Comparison of ENCODE assay signal across 15 cellular contexts in genomic region chr1:201537028-201537427, GRCh38. TPM values are rescaled to one million over a fixed set of nuclear protein-coding genes. Genes with fewer than 3 reads are reported as not detected.
DNase-seq lines count a peak whose midpoint lies in the region; ATAC-seq and TF ChIP-seq lines count a peak whose summit lies in the region.
"Had no signal": no experiment of that assay in that cellular context is flagged by ENCODE, and none has a peak within 500 bp of the region (broad histone marks: within the 10 kb centered on the region; RNA-seq: fewer than 3 reads in every experiment).

No MANE protein-coding gene starts in this region.

- no peaks in the 10 kb centered on the region for H4K20me1 ChIP-seq in BLaER1

- H3K4me1 ChIP-seq in BLaER1 (peaks cover 91% of the 10 kb centered on the region), adipocyte (ENCODE audit: control insufficient read depth, insufficient read depth, low read length) (peaks cover 74% of the 10 kb centered on the region), stomach (peaks cover 29 to 64% (median 38%) of the 10 kb centered on the region in 4 donors)

- H3K4me3 ChIP-seq in BLaER1: no peak overlapping the region
- peak overlapping the region; percentile 71 for H3K4me3 ChIP-seq in adipocyte (ENCODE audit: low read length)
- H3K4me3 ChIP-seq in stomach: no peak overlapping the region

- no peak overlapping the region for H3K27ac Mint-ChIP-seq in activated T-helper 17 cell treated with anti-CD3 and anti-CD28 coated beads, Interleukin-2, amount 50 U/mL, for 72 hours
- H3K27ac Mint-ChIP-seq: activated naive CD8-positive, alpha-beta T cell; naive thymus-derived CD8-positive, alpha-beta T cell; stimulated activated naive B cell treated with anti-CD40 and anti-IgM and Interleukin-4, amounts not matched to agents 10 μg/mL and 1 μg/mL and 100 μg/mL, for 72 hours; T-helper 1 cell treated with Interleukin-12 subunit alpha and Interleukin-12 subunit beta and Interleukin-4 antibody, amounts not matched to agents 30 μg/mL and 1 μg/mL, for 36 hours had no signal

- TF ChIP-seq POLR2A in stomach (IDR thresholded peaks at IDR 0.05): no peak

- H3K36me3 ChIP-seq in BLaER1 (no peaks in the 10 kb centered on the region), adipocyte (ENCODE audit: control insufficient read depth, insufficient read depth, low read length, severe bottlenecking) (no peaks in the 10 kb centered on the region), stomach (no peaks in the 10 kb centered on the region)

- peaks cover 5% of the 10 kb centered on the region for H3K4me1 Mint-ChIP-seq in activated T-helper 17 cell treated with anti-CD3 and anti-CD28 coated beads, Interleukin-2, amount 50 U/mL, for 72 hours

- H3K9ac ChIP-seq in BLaER1: no peak overlapping the region
- H3K9ac ChIP-seq in adipocyte (ENCODE audit: low read length): peak overlapping the region; percentile 77

- peaks cover 38% of the 10 kb centered on the region for H3K27me3 ChIP-seq in BLaER1
- H3K27me3 ChIP-seq in adipocyte (replicated peaks; ENCODE audit: control insufficient read depth, insufficient read depth, low read length): no peaks in the 10 kb centered on the region
- H3K27me3 ChIP-seq in stomach: peaks cover 0 to 45% (median 23%) of the 10 kb centered on the region in 3 donors

- intact Hi-C loops in stomach (cut with DNase I; ENCODE audit: low total_unique reads): no loop called here

- DNase-seq in adipocyte (ENCODE audit: low read depth): peak; percentile 57
- DNase-seq in islet precursor cell: peak; percentile 27
- DNase-seq in stomach: no peak
- no peak for DNase-seq in NCI-H345 treated with DMSO at 0.1 percent for 48 hours (lab: John Stamatoyannopoulos, UW; ENCODE audit: unreplicated experiment)
- no peak for DNase-seq in RKO (ENCODE audit: low spot score)
- no peak for DNase-seq in NCI-H2029 (lab: John Stamatoyannopoulos, UW)
- DNase-seq: cerebellar nuclear complex; DMS79; naive thymus-derived CD8-positive, alpha-beta T cell; NCI-H524; stimulated activated naive B cell treated with anti-CD40 and anti-IgM and Interleukin-4, amounts not matched to agents 10 μg/mL and 1 μg/mL and 100 μg/mL, for 72 hours had no signal

- peaks cover 12% of the 10 kb centered on the region for H3K36me3 Mint-ChIP-seq in activated T-helper 17 cell treated with anti-CD3 and anti-CD28 coated beads, Interleukin-2, amount 50 U/mL, for 72 hours (ENCODE audit: low read depth)

- no peak for TF ChIP-seq EP300 in stomach (IDR thresholded peaks at IDR 0.05)

- H3K9me3 ChIP-seq in BLaER1: no peaks in the 10 kb centered on the region
- no peaks in the 10 kb centered on the region for H3K9me3 ChIP-seq in adipocyte (ENCODE audit: control insufficient read depth, low read length)
- H3K9me3 ChIP-seq in stomach: no peaks in the 10 kb centered on the region

- no peak for ATAC-seq in activated T-helper 17 cell treated with anti-CD3 and anti-CD28 coated beads, Interleukin-2, amount 50 U/mL, for 72 hours (replicated peaks)
- ATAC-seq: naive thymus-derived CD8-positive, alpha-beta T cell; stimulated activated naive B cell treated with anti-CD40 and anti-IgM and Interleukin-4, amounts not matched to agents 10 μg/mL and 1 μg/mL and 100 μg/mL, for 72 hours had no signal

- TF ChIP-seq CTCF in stomach (IDR thresholded peaks at IDR 0.05): no peak

- no peaks in the 10 kb centered on the region for H3K9me3 Mint-ChIP-seq in activated T-helper 17 cell treated with anti-CD3 and anti-CD28 coated beads, Interleukin-2, amount 50 U/mL, for 72 hours
- H3K9me3 Mint-ChIP-seq: stimulated activated naive B cell treated with anti-CD40 and anti-IgM and Interleukin-4, amounts not matched to agents 10 μg/mL and 1 μg/mL and 100 μg/mL, for 72 hours; T-helper 1 cell treated with Interleukin-12 subunit alpha and Interleukin-12 subunit beta and Interleukin-4 antibody, amounts not matched to agents 30 μg/mL and 1 μg/mL, for 36 hours had no signal

- H3K27ac ChIP-seq in BLaER1 (no peak overlapping the region), stomach (peak overlapping the region in 4 of 5 donors; percentile 3 to 74 (median 72))

- peak overlapping the region; percentile 69 for H3K4me2 ChIP-seq in BLaER1

- H3K4me3 Mint-ChIP-seq in activated T-helper 17 cell treated with anti-CD3 and anti-CD28 coated beads, Interleukin-2, amount 50 U/mL, for 72 hours: no peak overlapping the region
- H3K4me3 Mint-ChIP-seq: stimulated activated naive B cell treated with anti-CD40 and anti-IgM and Interleukin-4, amounts not matched to agents 10 μg/mL and 1 μg/mL and 100 μg/mL, for 72 hours; T-helper 1 cell treated with Interleukin-12 subunit alpha and Interleukin-12 subunit beta and Interleukin-4 antibody, amounts not matched to agents 30 μg/mL and 1 μg/mL, for 36 hours had no signal

- WGBS in stomach, 5 donors: 63 to 84% (median 83%) methylated on average over 2 of the region's 2 CpGs

- H3K27me3 Mint-ChIP-seq in activated T-helper 17 cell treated with anti-CD3 and anti-CD28 coated beads, Interleukin-2, amount 50 U/mL, for 72 hours: peaks cover 37% of the 10 kb centered on the region

RNA-seq across cellular contexts. Expression of gene NAV1, which starts 1.9 kb away (rescaled TPM):
- 10 to 100 TPM in 4 of 5 donors, 1 to 10 TPM in 1; 8.2 to 33.0 (median 17.3) TPM for total RNA-seq in stomach
- polyA plus RNA-seq in stomach: 1 to 10 TPM; 3.0 to 4.7 (median 4.7) TPM
- 1 to 10 TPM in 1 of 2 donors, under 1 TPM in 1; 0.28 to 1.3 TPM for total RNA-seq in activated T-helper 17 cell treated with anti-CD3 and anti-CD28 coated beads, Interleukin-2, amount 50 U/mL, for 72 hours

RNA-seq across cellular contexts. Expression of gene CSRP1, which starts 30.1 kb away (rescaled TPM):
- 1,000 to 10,000 TPM in 2 of 5 donors, 100 to 1,000 TPM in 3; 304 to 2,162 (median 853) TPM for total RNA-seq in stomach
- 100 to 1,000 TPM; 220 to 641 (median 274) TPM for polyA plus RNA-seq in stomach
- total RNA-seq in activated T-helper 17 cell treated with anti-CD3 and anti-CD28 coated beads, Interleukin-2, amount 50 U/mL, for 72 hours: 10 to 100 TPM; 25.0 to 51.1 TPM

Comparison
In these comparisons a context has a peak if more than half of its experiments do, and no peak if none do; other contexts are left out.
1. DNase-seq: peak in adipocyte (single experiment) and islet precursor cell (single experiment); none in stomach (single experiment), NCI-H345 treated with DMSO at 0.1 percent for 48 hours (single experiment), RKO (single experiment) and NCI-H2029 (single experiment).
2. RNA of gene NAV1, which starts 1.9 kb away (total RNA-seq): 8.2 to 33.0 TPM in stomach; 0.28 to 1.3 TPM in activated T-helper 17 cell treated with anti-CD3 and anti-CD28 coated beads, Interleukin-2, amount 50 U/mL, for 72 hours; every median in the first group is over 4 times any median in the second.
3. RNA of gene CSRP1, which starts 30.1 kb away (total RNA-seq): 304 to 2,162 TPM in stomach; 25.0 to 51.1 TPM in activated T-helper 17 cell treated with anti-CD3 and anti-CD28 coated beads, Interleukin-2, amount 50 U/mL, for 72 hours; every median in the first group is over 4 times any median in the second.